Comparison of ENCODE assay signal across 8 cellular contexts in genomic region chr3:72887378-72887722, GRCh38. TPM values are rescaled to one million over a fixed set of nuclear protein-coding genes. Genes with fewer than 3 reads are reported as not detected.
DNase-seq lines count a peak whose midpoint lies in the region; ATAC-seq and TF ChIP-seq lines count a peak whose summit lies in the region.

No MANE protein-coding gene starts in this region.

- no peaks in the 10 kb centered on the region for H3K9me3 ChIP-seq in DOHH2 (ENCODE audit: control insufficient read depth, insufficient read depth, low read length)
- H3K9me3 ChIP-seq in Peyer's patch: no peaks in the 10 kb centered on the region
- H3K9me3 ChIP-seq in parathyroid adenoma (ENCODE audit: control insufficient read depth, low read length): no peaks in the 10 kb centered on the region

- H3K27me3 ChIP-seq in DOHH2 (ENCODE audit: control insufficient read depth, low read length) (peaks cover 68% of the 10 kb centered on the region), Peyer's patch (no peaks in the 10 kb centered on the region), parathyroid adenoma (ENCODE audit: control insufficient read depth, insufficient read depth, low read length) (no peaks in the 10 kb centered on the region)

- CTCF ChIA-PET in GM10248 (lab: Yijun Ruan, JAX): interaction anchor here (0.9 to 3.7 kb wide), 4 partner anchors 11 to 31 kb away, joined by 3 to 10 read pairs (median 4); no protein-coding TSS in a partner anchor

- H3K9ac ChIP-seq in parathyroid adenoma: no peak overlapping the region

- TF ChIP-seq CTCF in DOHH2 (IDR thresholded peaks at IDR 0.05; ENCODE audit: low read depth, low read length, poor library complexity, severe bottlenecking) (no peak), Peyer's patch (IDR thresholded peaks at IDR 0.05) (no peak), epithelial cell of proximal tubule (conservative IDR thresholded peaks at IDR 0.05; ENCODE audit: low read depth, low read length) (no peak), parathyroid adenoma (IDR thresholded peaks at IDR 0.05) (no peak), GM10248 (IDR thresholded peaks at IDR 0.05; ENCODE audit: control extremely low read depth, extremely low read depth, low read depth, missing control alignments) (no peak)

- no peaks in the 10 kb centered on the region for H3K36me3 ChIP-seq in DOHH2 (ENCODE audit: control insufficient read depth, low read length)
- no peaks in the 10 kb centered on the region for H3K36me3 ChIP-seq in Peyer's patch
- H3K36me3 ChIP-seq in parathyroid adenoma (ENCODE audit: control insufficient read depth, insufficient read depth, low read length): no peaks in the 10 kb centered on the region

- no peak for ATAC-seq in GM19328 (IDR thresholded peaks at IDR 0.05; ENCODE audit: unreplicated experiment)
- ATAC-seq in HG03135 (IDR thresholded peaks at IDR 0.05; ENCODE audit: unreplicated experiment): no peak

- H3F3A ChIP-seq in DOHH2 (ENCODE audit: control insufficient read depth, insufficient read depth): no peaks in the 10 kb centered on the region

- peak overlapping the region; percentile 71 for H2AFZ ChIP-seq in parathyroid adenoma

- H3K4me3 ChIP-seq in DOHH2 (ENCODE audit: low read length): peak overlapping the region; percentile 43
- H3K4me3 ChIP-seq in Peyer's patch: peak overlapping the region; percentile 27 to 53 (median 42)
- peak overlapping the region; percentile 55 for H3K4me3 ChIP-seq in epithelial cell of proximal tubule (ENCODE audit: low read depth, low read length)
- H3K4me3 ChIP-seq in parathyroid adenoma (ENCODE audit: low read depth, low read length): peak overlapping the region; percentile 14

- POLR2A ChIA-PET in GM10248 (lab: Yijun Ruan, JAX): no interaction called here

- no peaks in the 10 kb centered on the region for H4K20me1 ChIP-seq in DOHH2 (ENCODE audit: control insufficient read depth, insufficient read depth, low read depth, low read length)

- peak overlapping the region; percentile 50 for H3K4me2 ChIP-seq in DOHH2 (ENCODE audit: low read length)
- peak overlapping the region; percentile 38 for H3K4me2 ChIP-seq in parathyroid adenoma (ENCODE audit: low read length)

- H3K4me1 ChIP-seq in DOHH2 (ENCODE audit: control insufficient read depth, low read length) (peaks cover 6% of the 10 kb centered on the region), Peyer's patch (peaks cover 0 to 13% (median 0%) of the 10 kb centered on the region in 4 donors), parathyroid adenoma (peaks cover 18% of the 10 kb centered on the region)

- H3K9me2 ChIP-seq in DOHH2 (replicated peaks; ENCODE audit: control insufficient read depth, low read length): no peaks in the 10 kb centered on the region

- TF ChIP-seq POLR2A in Peyer's patch (IDR thresholded peaks at IDR 0.05): no peak

- H3K27ac ChIP-seq in DOHH2 (ENCODE audit: low read depth, low read length) (no peak overlapping the region), Peyer's patch (peak overlapping the region in 3 of 4 donors; percentile 5 to 45 (median 32)), parathyroid adenoma (no peak overlapping the region)

- no peak for DNase-seq in Peyer's patch
- DNase-seq in epithelial cell of proximal tubule (ENCODE audit: low read depth): no peak
- no peak for DNase-seq in GM10248 (ENCODE audit: extremely low spot score)
- no peak for DNase-seq in iPS-NIHi7 (ENCODE audit: extremely low spot score)

- H3K79me2 ChIP-seq in DOHH2 (ENCODE audit: control insufficient read depth, low read length) (no peaks in the 10 kb centered on the region), parathyroid adenoma (no peaks in the 10 kb centered on the region)

RNA-seq across cellular contexts. Expression of gene GXYLT2, which starts 0.5 kb away (rescaled TPM):
- total RNA-seq in Peyer's patch: 10 to 100 TPM in 1 of 4 donors, 1 to 10 TPM in 3; 1.1 to 38.0 (median 1.4) TPM
- 1.6 and 2.8 TPM in 2 replicates for total RNA-seq in epithelial cell of proximal tubule

RNA-seq across cellular contexts. Expression of gene SHQ1, which starts 39.1 kb away (rescaled TPM):
- 100 to 1,000 TPM in 1 of 4 donors, 10 to 100 TPM in 3; 11.0 to 105 (median 13.4) TPM for total RNA-seq in Peyer's patch
- 15.2 and 17.3 TPM in 2 replicates for total RNA-seq in epithelial cell of proximal tubule

Comparison
In these comparisons a context has a peak if more than half of its experiments do, and no peak if none do; other contexts are left out.
1. H3K27ac ChIP-seq: peak in Peyer's patch (3 of 4); none in DOHH2 (single experiment) and parathyroid adenoma (single experiment).
2. Peak in every context shown above with its lines, with median percentiles within 50 percentile points of each other: H3K4me3 ChIP-seq.